24 cellular contexts compared by ENCODE assay signal in the genomic region with DNA sequence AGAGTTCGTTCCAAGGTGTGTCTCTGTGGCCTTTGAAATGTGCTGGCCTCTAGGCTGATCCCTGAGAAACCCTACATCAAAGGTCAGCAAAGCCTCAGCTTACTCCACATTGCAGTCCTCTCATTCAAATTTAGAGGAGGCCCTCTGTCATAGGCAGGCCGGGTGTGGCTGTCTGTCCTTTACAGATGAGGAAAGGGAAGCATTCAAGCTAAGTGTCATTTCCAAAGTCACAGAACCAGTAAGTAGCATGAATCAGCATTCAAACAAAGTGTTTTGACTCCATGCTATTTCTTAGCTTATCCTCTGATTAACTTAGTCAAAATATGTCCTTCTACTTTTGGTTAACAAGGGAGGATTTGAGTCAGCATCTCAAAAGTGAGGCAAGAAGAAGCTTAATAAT.
"Had no signal": no experiment of that assay in that cellular context is flagged by ENCODE, and none has a peak within 500 bp of the region (broad histone marks: within the 10 kb centered on the region; RNA-seq: fewer than 3 reads in every experiment).

No MANE protein-coding gene starts in this region.

- H3K27ac ChIP-seq: adrenal gland, breast epithelium, coronary artery, lower lobe of right lung, pancreas, suprapubic skin, transverse colon, vagina had no signal

- H3K27ac Mint-ChIP-seq: activated CD8-positive, alpha-beta T cell treated with anti-CD3 and anti-CD28 coated beads, Interleukin-2, amount 10 ng/mL, durations not matched to agents 7 days and 5 days; activated naive CD8-positive, alpha-beta T cell; activated T-helper 2 cell treated with anti-CD3 and anti-CD28 coated beads, Interferon-gamma antibody, Interleukin-2, Interleukin-4, amounts not matched to agents 10 μg/mL and 5 μg/mL and 100 μg/mL, durations not matched to agents 14 hours and 24 hours and 36 hours; endodermal cell; stimulated activated naive CD8-positive, alpha-beta T cell treated with anti-CD3 and anti-CD28 coated beads, Interleukin-15, amount 100 ng/mL, for 72 hours had no signal

- H3K9me3 ChIP-seq: adrenal gland, breast epithelium, lower lobe of right lung, mucosa of descending colon, pancreas, suprapubic skin, transverse colon, vagina had no signal

- ATAC-seq: activated CD8-positive, alpha-beta T cell treated with anti-CD3 and anti-CD28 coated beads, Interleukin-2, amount 10 ng/mL, durations not matched to agents 7 days and 5 days; left lobe of liver; lower lobe of right lung; mucosa of descending colon; pancreas; right cardiac atrium; stimulated activated naive CD8-positive, alpha-beta T cell treated with anti-CD3 and anti-CD28 coated beads, Interleukin-15, amount 100 ng/mL, for 72 hours had no signal

- H3K27me3 Mint-ChIP-seq: activated naive CD8-positive, alpha-beta T cell; stimulated activated naive CD8-positive, alpha-beta T cell treated with anti-CD3 and anti-CD28 coated beads, Interleukin-15, amount 100 ng/mL, for 72 hours had no signal

- DNase-seq: activated CD4-positive, alpha-beta T cell treated with anti-CD3 and anti-CD28 coated beads for 48 hours; activated CD4-positive, CD25-positive, alpha-beta regulatory T cell; activated CD8-positive, alpha-beta T cell treated with anti-CD3 and anti-CD28 coated beads, Interleukin-2, amount 10 ng/mL, durations not matched to agents 7 days and 5 days; activated naive CD4-positive, alpha-beta T cell; activated T-cell treated with anti-CD3 and anti-CD28 coated beads, Interleukin-2, amount 50 U/mL, for 1 hour; adrenal gland; endodermal cell; lower lobe of right lung; mesendoderm; mucosa of descending colon; nephron progenitor cell; pancreas; stimulated activated CD4-positive, alpha-beta T cell treated with anti-CD3 and anti-CD28 coated beads, Interleukin-12 subunit alpha, Interleukin-12 subunit beta, amount 100 ng/mL, for 4 hours; stimulated activated CD4-positive, alpha-beta T cell treated with anti-CD3 and anti-CD28 coated beads, Interleukin-4, amount 100 ng/mL, for 4 hours; stimulated activated naive CD8-positive, alpha-beta T cell treated with anti-CD3 and anti-CD28 coated beads, Interleukin-15, amount 100 ng/mL, for 72 hours; transverse colon had no signal

- H3K36me3 ChIP-seq: adrenal gland, breast epithelium, lower lobe of right lung, pancreas, suprapubic skin, transverse colon, vagina had no signal

- H3K4me3 Mint-ChIP-seq: activated CD8-positive, alpha-beta T cell treated with anti-CD3 and anti-CD28 coated beads, Interleukin-2, amount 10 ng/mL, durations not matched to agents 7 days and 5 days; activated naive CD8-positive, alpha-beta T cell; endodermal cell; nephron progenitor cell; stimulated activated naive CD8-positive, alpha-beta T cell treated with anti-CD3 and anti-CD28 coated beads, Interleukin-15, amount 100 ng/mL, for 72 hours had no signal

- H3K36me3 Mint-ChIP-seq: activated naive CD8-positive, alpha-beta T cell had no signal

- H3K4me3 ChIP-seq: adrenal gland, breast epithelium, coronary artery, lower lobe of right lung, mucosa of descending colon, pancreas, suprapubic skin, transverse colon, vagina had no signal

- H3K27me3 ChIP-seq: adrenal gland, breast epithelium, pancreas, suprapubic skin, transverse colon, vagina had no signal

- H3K9me3 Mint-ChIP-seq: activated T-helper 2 cell treated with anti-CD3 and anti-CD28 coated beads, Interferon-gamma antibody, Interleukin-2, Interleukin-4, amounts not matched to agents 10 μg/mL and 5 μg/mL and 100 μg/mL, durations not matched to agents 14 hours and 24 hours and 36 hours; stimulated activated naive CD8-positive, alpha-beta T cell treated with anti-CD3 and anti-CD28 coated beads, Interleukin-15, amount 100 ng/mL, for 72 hours had no signal

- H3K4me1 Mint-ChIP-seq: endodermal cell; stimulated activated naive CD8-positive, alpha-beta T cell treated with anti-CD3 and anti-CD28 coated beads, Interleukin-15, amount 100 ng/mL, for 72 hours had no signal

- H3K4me1 ChIP-seq: adrenal gland, breast epithelium, lower lobe of right lung, pancreas, suprapubic skin, transverse colon, vagina had no signal
